ENCODE assay signal across 8 cellular contexts in the genomic region with DNA sequence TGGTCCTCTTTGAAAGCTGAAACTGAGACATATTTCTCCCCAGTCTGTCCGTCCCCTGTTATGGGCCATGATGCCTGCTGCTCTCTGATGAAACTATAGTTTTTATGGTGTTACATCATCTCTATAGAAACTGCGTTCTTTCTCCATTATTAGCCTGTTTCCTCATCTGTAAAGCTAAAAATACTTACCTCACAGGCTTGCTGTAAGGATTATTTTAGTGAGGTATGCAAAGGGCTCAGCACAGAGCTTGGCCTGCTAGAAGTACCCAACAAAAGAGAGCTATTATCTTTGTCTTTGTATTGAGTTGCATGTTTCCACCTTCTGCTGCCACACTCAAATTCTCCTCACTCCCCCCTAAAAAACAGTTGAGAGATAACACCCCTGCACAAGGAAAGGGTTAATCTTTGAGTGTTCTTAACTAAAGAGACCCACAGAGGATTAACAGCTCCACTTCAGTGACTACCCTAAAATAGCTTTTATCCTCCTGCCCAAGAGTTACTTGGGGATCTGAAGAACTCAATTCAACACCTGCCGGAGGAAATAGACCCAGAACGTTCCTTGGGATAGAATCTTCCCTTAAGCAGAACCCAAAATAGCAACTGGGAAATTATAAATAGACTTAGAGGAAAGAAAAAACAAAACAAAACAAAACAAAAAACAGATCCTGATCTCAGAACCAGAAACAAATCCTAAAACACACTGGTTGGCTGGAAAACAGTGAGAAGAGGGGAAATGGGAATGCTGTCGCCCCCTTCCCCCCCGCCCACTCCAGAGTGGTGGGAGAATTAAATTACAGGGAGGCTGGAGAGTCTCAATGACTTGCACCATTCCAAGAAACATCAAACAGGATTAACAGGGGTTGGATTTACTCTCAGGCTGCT. TPM values are rescaled to one million over a fixed set of nuclear protein-coding genes. Genes with fewer than 3 reads are reported as not detected.
A peak's percentile ranks its signal among the peaks of the same experiment; 100 is the strongest.
DNase-seq lines count a peak whose midpoint lies in the region; ATAC-seq and TF ChIP-seq lines count a peak whose summit lies in the region.

No MANE protein-coding gene starts in this region.

- WGBS in gastroesophageal sphincter (ENCODE audit: low coverage in 1 of 2), 2 donors = 34 to 38% methylated on average over 3 to 4 of the region's 6 CpGs
- whole genome bisulfite sequencing in smooth muscle cell (ENCODE audit: low lambda C conversion rate) = 40% methylated on average over 6 of the region's 6 CpGs

- ATAC-seq in gastroesophageal sphincter (no peak), GM21825 (IDR thresholded peaks at IDR 0.05; ENCODE audit: unreplicated experiment) (no peak)

- H3K4me2 ChIP-seq in smooth muscle cell = peak overlapping the region; percentile 89

- H3K27me3 Mint-ChIP-seq in T-helper 1 cell treated with Interleukin-12 subunit alpha and Interleukin-12 subunit beta and Interleukin-4 antibody, amounts not matched to agents 30 μg/mL and 1 μg/mL, for 36 hours (ENCODE audit: low read depth) = no peaks in the 10 kb centered on the region

- TF ChIP-seq CTCF in gastroesophageal sphincter (IDR thresholded peaks at IDR 0.05) (no peak), smooth muscle cell (IDR thresholded peaks at IDR 0.05; ENCODE audit: borderline replicate concordance, insufficient read depth, poor library complexity, severe bottlenecking) (no peak)

- no peaks in the 10 kb centered on the region for H3K9me3 Mint-ChIP-seq in T-helper 1 cell treated with Interleukin-12 subunit alpha and Interleukin-12 subunit beta and Interleukin-4 antibody, amounts not matched to agents 30 μg/mL and 1 μg/mL, for 36 hours

- peaks cover 83% of the 10 kb centered on the region for H3K79me2 ChIP-seq in smooth muscle cell (ENCODE audit: low read depth)

- peaks cover 42% of the 10 kb centered on the region for H3K36me3 ChIP-seq in HUES6 (ENCODE audit: control insufficient read depth, insufficient read depth, low read length)
- peaks cover 0 to 23% of the 10 kb centered on the region in 2 donors for H3K36me3 ChIP-seq in gastroesophageal sphincter
- H3K36me3 ChIP-seq in smooth muscle cell (ENCODE audit: low read depth) = no peaks in the 10 kb centered on the region

- H3K9ac ChIP-seq in HUES6 (ENCODE audit: low read length) (peak overlapping the region; percentile 94), smooth muscle cell (ENCODE audit: low read depth) (peak overlapping the region; percentile 94)

- no peak for TF ChIP-seq POLR2A in gastroesophageal sphincter (IDR thresholded peaks at IDR 0.05)

- H3K27ac ChIP-seq in HUES6 (ENCODE audit: low read depth, low read length) (0 out of 2 replicates have a peak overlapping the region, but pooled peaks have one; percentile 18), gastroesophageal sphincter (peak overlapping the region; percentile 61 to 94 (median 90)), smooth muscle cell (ENCODE audit: low read depth) (peak overlapping the region; percentile 91)

- peaks cover 12% of the 10 kb centered on the region for H3F3A ChIP-seq in smooth muscle cell (ENCODE audit: low read depth)

- H3K4me1 ChIP-seq in HUES6 (ENCODE audit: control insufficient read depth, insufficient read depth, low read length) (peaks cover 41% of the 10 kb centered on the region), gastroesophageal sphincter (peaks cover 16 to 81% (median 40%) of the 10 kb centered on the region in 3 donors), smooth muscle cell (ENCODE audit: low read depth) (peaks cover 29% of the 10 kb centered on the region)

- peaks cover 22% of the 10 kb centered on the region for H3K36me3 Mint-ChIP-seq in T-helper 1 cell treated with Interleukin-12 subunit alpha and Interleukin-12 subunit beta and Interleukin-4 antibody, amounts not matched to agents 30 μg/mL and 1 μg/mL, for 36 hours (ENCODE audit: low read depth)

- H2AFZ ChIP-seq in smooth muscle cell (ENCODE audit: low read depth) = no peak overlapping the region

- no peak for TF ChIP-seq EP300 in gastroesophageal sphincter (IDR thresholded peaks at IDR 0.05)

- peak overlapping the region; percentile 96 for H3K27ac Mint-ChIP-seq in T-helper 1 cell treated with Interleukin-12 subunit alpha and Interleukin-12 subunit beta and Interleukin-4 antibody, amounts not matched to agents 30 μg/mL and 1 μg/mL, for 36 hours

- peak overlapping the region; percentile 99 for H3K4me3 Mint-ChIP-seq in T-helper 1 cell treated with Interleukin-12 subunit alpha and Interleukin-12 subunit beta and Interleukin-4 antibody, amounts not matched to agents 30 μg/mL and 1 μg/mL, for 36 hours

- peaks cover 67% of the 10 kb centered on the region for H3K4me1 Mint-ChIP-seq in T-helper 1 cell treated with Interleukin-12 subunit alpha and Interleukin-12 subunit beta and Interleukin-4 antibody, amounts not matched to agents 30 μg/mL and 1 μg/mL, for 36 hours (ENCODE audit: low read depth)

- H3K9me3 ChIP-seq in HUES6 (ENCODE audit: control insufficient read depth, insufficient read depth, low read depth, low read length) = no peaks in the 10 kb centered on the region
- H3K9me3 ChIP-seq in gastroesophageal sphincter = no peaks in the 10 kb centered on the region
- H3K9me3 ChIP-seq in smooth muscle cell (replicated peaks; ENCODE audit: low read depth) = no peaks in the 10 kb centered on the region

- H4K20me1 ChIP-seq in smooth muscle cell (ENCODE audit: low read depth) = peaks cover 57% of the 10 kb centered on the region

- H3K4me3 ChIP-seq in HUES6 (ENCODE audit: low read depth, low read length) (peak overlapping the region; percentile 87), gastroesophageal sphincter (peak overlapping the region in 1 of 2 donors; percentile 91), smooth muscle cell (peak overlapping the region; percentile 75)

- DNase-seq in smooth muscle cell (lab: John Stamatoyannopoulos, UW; ENCODE audit: unreplicated experiment) (no peak), cerebellum (ENCODE audit: low spot score) (no peak), NCI-H345 (lab: John Stamatoyannopoulos, UW) (no peak), COR-L47 (lab: John Stamatoyannopoulos, UW) (no peak)

- no peaks in the 10 kb centered on the region for H3K27me3 ChIP-seq in HUES6 (ENCODE audit: control insufficient read depth, insufficient read depth, low read length)
- H3K27me3 ChIP-seq in gastroesophageal sphincter = no peaks in the 10 kb centered on the region
- H3K27me3 ChIP-seq in smooth muscle cell (ENCODE audit: low read depth) = no peaks in the 10 kb centered on the region

RNA-seq across cellular contexts. Expression of gene PLAGL2, which starts 1.8 kb away (rescaled TPM):
- total RNA-seq in gastroesophageal sphincter (10 to 100 TPM in 1 of 4 donors, 1 to 10 TPM in 3; 5.8 to 11.0 (median 6.1) TPM), smooth muscle cell (13.7 and 18.7 TPM in 2 replicates), cerebellum (3.5 TPM)
- polyA plus RNA-seq in smooth muscle cell = 10.4 and 14.6 TPM in 2 replicates

RNA-seq across cellular contexts. Expression of gene POFUT1, which starts 1.9 kb away (rescaled TPM):
- 10 to 100 TPM; 28.8 to 42.4 (median 33.5) TPM for total RNA-seq in gastroesophageal sphincter
- 45.0 and 51.2 TPM in 2 replicates for total RNA-seq in smooth muscle cell
- 35.6 and 44.3 TPM in 2 replicates for polyA plus RNA-seq in smooth muscle cell
- total RNA-seq in cerebellum = 17.1 TPM

Comparison
In these comparisons a context has a peak if more than half of its experiments do, and no peak if none do; other contexts are left out.
1. H3K27ac ChIP-seq: peak in every context shown above with its lines; median percentile 91 in smooth muscle cell; 90 in gastroesophageal sphincter; 18 in HUES6.